15 cellular contexts compared by ENCODE assay signal in genomic region chr3:11588755-11589154, GRCh38. TPM values are rescaled to one million over a fixed set of nuclear protein-coding genes. Genes with fewer than 3 reads are reported as not detected.
A peak's percentile ranks its signal among the peaks of the same experiment; 100 is the strongest.
DNase-seq lines count a peak whose midpoint lies in the region; ATAC-seq and TF ChIP-seq lines count a peak whose summit lies in the region.
"Had no signal": no experiment of that assay in that cellular context is flagged by ENCODE, and none has a peak within 500 bp of the region (broad histone marks: within the 10 kb centered on the region; RNA-seq: fewer than 3 reads in every experiment).

No MANE protein-coding gene starts in this region.

- peaks cover 72% of the 10 kb centered on the region for H3K4me1 Mint-ChIP-seq in activated T-cell treated with anti-CD3 and anti-CD28 coated beads, Interleukin-2, amount 50 U/mL, for 24 hours (ENCODE audit: low read depth)
- peaks cover 100% of the 10 kb centered on the region for H3K4me1 Mint-ChIP-seq in brain
- H3K4me1 Mint-ChIP-seq in naive thymus-derived CD8-positive, alpha-beta T cell, result peaks cover 48 to 89% (median 67%) of the 10 kb centered on the region in 4 donors

- no peak for DNase-seq in activated T-cell treated with anti-CD3 and anti-CD28 coated beads, Interleukin-2, amount 50 U/mL, for 24 hours
- DNase-seq in activated T-cell treated with anti-CD3 and anti-CD28 coated beads for 4 hours, result no peak
- no peak for DNase-seq in naive thymus-derived CD8-positive, alpha-beta T cell
- peak; percentile 51 to 52 for DNase-seq in thyroid gland
- DNase-seq in NOMO-1 treated with DMSO at 0.1 percent for 48 hours (lab: John Stamatoyannopoulos, UW; ENCODE audit: unreplicated experiment), result no peak
- no peak for DNase-seq in colonic mucosa
- DNase-seq in ACHN, result no peak
- DNase-seq: NCI-H1694 treated with DMSO at 0.1 percent for 48 hours; NCI-H774; stimulated activated CD4-positive, alpha-beta T cell treated with anti-CD3 and anti-CD28 coated beads, Interleukin-4, amount 100 ng/mL, for 24 hours had no signal

- POLR2A ChIA-PET in naive thymus-derived CD8-positive, alpha-beta T cell (lab: Charles Lee), result no interaction called here

- H3K9me3 ChIP-seq in thyroid gland (no peaks in the 10 kb centered on the region), colonic mucosa (no peaks in the 10 kb centered on the region)
- H3K9me3 ChIP-seq: prostate gland, SJSA1 had no signal

- H3K4me3 ChIP-seq in thyroid gland (replicated peaks in 1 of 3), result no peak overlapping the region
- no peak overlapping the region for H3K4me3 ChIP-seq in colonic mucosa
- H3K4me3 ChIP-seq: prostate gland, SJSA1 had no signal

- H3K4me1 ChIP-seq in thyroid gland, result peaks cover 43 to 61% of the 10 kb centered on the region in 2 donors
- peaks cover 3% of the 10 kb centered on the region for H3K4me1 ChIP-seq in colonic mucosa

- H3K9ac ChIP-seq in colonic mucosa (ENCODE audit: low read depth in 2 of 2, low read length in 2 of 2), result no peak overlapping the region
- H3K9ac ChIP-seq: KMS-11 had no signal

- intact Hi-C loops in thyroid gland (cut with DNase I), result no loop called here
- intact Hi-C loops in colonic mucosa (cut with DNase I), result no loop called here

- 41 to 44% methylated on average over 3 of the region's 3 CpGs for WGBS in thyroid gland, 2 donors

- H3K27me3 ChIP-seq in thyroid gland (no peaks in the 10 kb centered on the region), colonic mucosa (no peaks in the 10 kb centered on the region)
- H3K27me3 ChIP-seq: SJSA1 had no signal

- H3K27ac ChIP-seq in thyroid gland, result peak overlapping the region in 2 of 3 donors; percentile 53 to 68
- no peak overlapping the region for H3K27ac ChIP-seq in colonic mucosa
- H3K27ac ChIP-seq: KMS-11, prostate gland, SJSA1, VCaP had no signal

- no peak for ATAC-seq in naive thymus-derived CD8-positive, alpha-beta T cell

- H3K4me3 Mint-ChIP-seq in activated T-cell treated with anti-CD3 and anti-CD28 coated beads, Interleukin-2, amount 50 U/mL, for 24 hours, result no peak overlapping the region
- H3K4me3 Mint-ChIP-seq in brain, result peak overlapping the region in 4 of 5 experiments; percentile 18 to 52 (median 44)
- peak overlapping the region in 2 of 10 donors; percentile 13 to 55 for H3K4me3 Mint-ChIP-seq in naive thymus-derived CD8-positive, alpha-beta T cell

- H3K36me3 ChIP-seq in thyroid gland (no peaks in the 10 kb centered on the region), colonic mucosa (no peaks in the 10 kb centered on the region)
- H3K36me3 ChIP-seq: prostate gland had no signal

- no peaks in the 10 kb centered on the region for H3K9me3 Mint-ChIP-seq in activated T-cell treated with anti-CD3 and anti-CD28 coated beads, Interleukin-2, amount 50 U/mL, for 24 hours
- H3K9me3 Mint-ChIP-seq in brain, result no peaks in the 10 kb centered on the region
- no peaks in the 10 kb centered on the region for H3K9me3 Mint-ChIP-seq in naive thymus-derived CD8-positive, alpha-beta T cell

- peak overlapping the region; percentile 35 for H3K27ac Mint-ChIP-seq in activated T-cell treated with anti-CD3 and anti-CD28 coated beads, Interleukin-2, amount 50 U/mL, for 24 hours
- H3K27ac Mint-ChIP-seq in brain, result peak overlapping the region; percentile 44 to 98 (median 85)
- peak overlapping the region; percentile 8 to 90 (median 61) for H3K27ac Mint-ChIP-seq in naive thymus-derived CD8-positive, alpha-beta T cell

- H3K36me3 Mint-ChIP-seq in activated T-cell treated with anti-CD3 and anti-CD28 coated beads, Interleukin-2, amount 50 U/mL, for 24 hours (ENCODE audit: low read depth), result peaks cover 40% of the 10 kb centered on the region
- H3K36me3 Mint-ChIP-seq in brain, result peaks cover 49% of the 10 kb centered on the region
- H3K36me3 Mint-ChIP-seq in naive thymus-derived CD8-positive, alpha-beta T cell, result peaks cover 0 to 27% (median 12%) of the 10 kb centered on the region in 3 donors

- no peak for TF ChIP-seq POLR2A in thyroid gland (IDR thresholded peaks at IDR 0.05)

- TF ChIP-seq CTCF in brain (conservative IDR thresholded peaks at IDR 0.05), result no peak
- no peak for TF ChIP-seq CTCF in thyroid gland (IDR thresholded peaks at IDR 0.05)
- TF ChIP-seq CTCF in colonic mucosa (IDR thresholded peaks at IDR 0.05), result no peak

- H3K27me3 Mint-ChIP-seq in activated T-cell treated with anti-CD3 and anti-CD28 coated beads, Interleukin-2, amount 50 U/mL, for 24 hours, result no peaks in the 10 kb centered on the region
- no peaks in the 10 kb centered on the region for H3K27me3 Mint-ChIP-seq in brain
- H3K27me3 Mint-ChIP-seq in naive thymus-derived CD8-positive, alpha-beta T cell, result no peaks in the 10 kb centered on the region

- in situ Hi-C loops in ACHN (cut with HindIII; ENCODE audit: low pct_ligation_motif_present, low pct_unique_long_range_greater_than_20kb, low sequenced_read_pairs), result no loop called here

RNA-seq across cellular contexts. Expression of gene VGLL4, which starts 55.0 kb away (rescaled TPM):
- 32.4 TPM for polyA plus RNA-seq in brain (ENCODE audit: insufficient read depth, low read depth, low replicate concordance)
- 10 to 100 TPM; 28.9 to 31.3 TPM for total RNA-seq in naive thymus-derived CD8-positive, alpha-beta T cell
- polyA plus RNA-seq in naive thymus-derived CD8-positive, alpha-beta T cell, result 10 to 100 TPM; 19.3 to 25.7 (median 20.5) TPM
- 100 to 1,000 TPM in 3 of 4 donors, 10 to 100 TPM in 1; 96.0 to 142 (median 131) TPM for total RNA-seq in thyroid gland
- 10 to 100 TPM; 57.7 to 63.7 TPM for total RNA-seq in colonic mucosa

Comparison
In these comparisons a context has a peak if more than half of its experiments do, and no peak if none do; other contexts are left out.
1. DNase-seq: peak in thyroid gland (2 of 2); none in activated T-cell treated with anti-CD3 and anti-CD28 coated beads, Interleukin-2, amount 50 U/mL, for 24 hours (single experiment), activated T-cell treated with anti-CD3 and anti-CD28 coated beads for 4 hours (single experiment), naive thymus-derived CD8-positive, alpha-beta T cell (0 of 10), NOMO-1 treated with DMSO at 0.1 percent for 48 hours (single experiment), colonic mucosa (single experiment) and ACHN (single experiment).
2. H3K27ac Mint-ChIP-seq: peak in every context shown above with its lines; median percentile 85 in brain; 61 in naive thymus-derived CD8-positive, alpha-beta T cell; 35 in activated T-cell treated with anti-CD3 and anti-CD28 coated beads, Interleukin-2, amount 50 U/mL, for 24 hours.